In the genomic region with DNA sequence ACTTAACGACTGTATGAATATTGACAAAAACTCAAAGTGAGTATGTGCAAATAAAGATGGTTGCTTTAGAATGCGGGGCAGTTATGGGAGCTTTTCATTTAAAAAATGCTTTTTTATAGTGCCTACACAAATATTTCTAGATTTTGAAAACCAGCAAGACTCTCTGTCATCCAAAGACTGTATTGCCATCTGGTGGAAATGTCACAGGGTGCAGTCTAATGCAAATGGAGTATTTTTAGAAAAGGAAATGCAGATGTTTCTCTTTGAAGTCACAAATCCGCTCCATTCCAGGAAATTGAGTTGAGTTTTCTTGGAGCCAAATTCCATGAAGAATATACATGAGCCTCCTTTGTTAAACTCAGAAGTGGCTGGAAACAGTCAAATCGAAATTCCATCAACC, we compare ENCODE assay signal across 9 cellular contexts. TPM values are rescaled to one million over a fixed set of nuclear protein-coding genes. Genes with fewer than 3 reads are reported as not detected.
A peak's percentile ranks its signal among the peaks of the same experiment; 100 is the strongest.
DNase-seq lines count a peak whose midpoint lies in the region; ATAC-seq, FAIRE-seq and TF ChIP-seq lines count a peak whose summit lies in the region.
"Had no signal": no experiment of that assay in that cellular context is flagged by ENCODE, and none has a peak within 500 bp of the region (broad histone marks: within the 10 kb centered on the region; RNA-seq: fewer than 3 reads in every experiment).

No MANE protein-coding gene starts in this region.

- H3K27me3 ChIP-seq in small intestine (ENCODE audit: control insufficient read depth in 2 of 2, insufficient read depth in 2 of 2, low read length in 2 of 2): peaks cover 0 to 15% of the 10 kb centered on the region in 2 donors

- WGBS in small intestine, 3 donors: 22 to 27% (median 25%) methylated on average over 4 of the region's 4 CpGs

- intact Hi-C loops in activated B cell treated with CpG ODN at 0.5 μM for 24 hours (cut with micrococcal nuclease): loop anchor here (1.0 kb wide), 1 partner anchor 433 kb away; no protein-coding TSS in a partner anchor

- peaks cover 4% of the 10 kb centered on the region for H3K4me1 Mint-ChIP-seq in activated B cell treated with CpG ODN at 0.5 μM for 24 hours

- CTCF ChIA-PET in activated B cell treated with CpG ODN at 0.5 μM for 24 hours (lab: Charles Lee): interaction anchor here (1.2 to 1.9 kb wide), 3 partner anchors 321 to 434 kb away, joined by 3 to 5 read pairs (median 5); no protein-coding TSS in a partner anchor

- no peaks in the 10 kb centered on the region for H3K9me3 ChIP-seq in small intestine (ENCODE audit: control insufficient read depth, low read depth)

- peaks cover 20% of the 10 kb centered on the region for H3K27me3 Mint-ChIP-seq in activated B cell treated with CpG ODN at 0.5 μM for 24 hours

- no peaks in the 10 kb centered on the region for H3K9me3 Mint-ChIP-seq in activated B cell treated with CpG ODN at 0.5 μM for 24 hours
- H3K9me3 Mint-ChIP-seq: CD8-positive, alpha-beta memory T cell had no signal

- POLR2A ChIA-PET in activated B cell treated with CpG ODN at 0.5 μM for 24 hours (lab: Charles Lee): no interaction called here

- no peak overlapping the region for H3K27ac Mint-ChIP-seq in activated B cell treated with CpG ODN at 0.5 μM for 24 hours
- H3K27ac Mint-ChIP-seq: CD8-positive, alpha-beta memory T cell had no signal

- no peak for FAIRE-seq in small intestine (lab: Jason Lieb, UNC)

- no peak for TF ChIP-seq CTCF in activated B cell treated with CpG ODN at 0.5 μM for 24 hours (IDR thresholded peaks at IDR 0.05)

- H3K27ac ChIP-seq in small intestine (ENCODE audit: low read depth in 1 of 2, low read length in 1 of 2): no peak overlapping the region

- ATAC-seq in HG03354 (IDR thresholded peaks at IDR 0.05; ENCODE audit: poor library complexity, severe bottlenecking, unreplicated experiment) (peak; percentile 69), activated B cell treated with CpG ODN at 0.5 μM for 24 hours (ENCODE audit: low read depth) (peak; percentile 52), HG02623 (IDR thresholded peaks at IDR 0.05; ENCODE audit: unreplicated experiment) (no peak)

- peak; percentile 10 to 32 for DNase-seq in NCI-H2081 (lab: John Stamatoyannopoulos, UW)
- DNase-seq in NCI-H2081 treated with DMSO at 0.1 percent for 48 hours (lab: John Stamatoyannopoulos, UW): no peak
- no peak for DNase-seq in activated B cell treated with CpG ODN at 0.5 μM for 24 hours
- DNase-seq in foreskin melanocyte: peak; percentile 42
- DNase-seq in small intestine: peak; percentile 12
- DNase-seq in SKM-1 treated with dmso at 0.1 percent for 144 hours (lab: John Stamatoyannopoulos, UW; ENCODE audit: unreplicated experiment): no peak

- no peaks in the 10 kb centered on the region for H3K36me3 Mint-ChIP-seq in activated B cell treated with CpG ODN at 0.5 μM for 24 hours (ENCODE audit: low read depth)
- H3K36me3 Mint-ChIP-seq: CD8-positive, alpha-beta memory T cell had no signal

- no peak overlapping the region for H3K4me3 ChIP-seq in small intestine (ENCODE audit: low read depth in 1 of 2, low read length in 2 of 2)

- H3K4me1 ChIP-seq in small intestine (ENCODE audit: control insufficient read depth in 2 of 2, insufficient read depth in 1 of 2, low read depth in 1 of 2, low read length in 1 of 2): no peaks in the 10 kb centered on the region

- H3K36me3 ChIP-seq in small intestine (ENCODE audit: control insufficient read depth in 2 of 2, insufficient read depth in 2 of 2, low read length in 2 of 2): no peaks in the 10 kb centered on the region

- no peak overlapping the region for H3K4me3 Mint-ChIP-seq in activated B cell treated with CpG ODN at 0.5 μM for 24 hours
- H3K4me3 Mint-ChIP-seq: CD8-positive, alpha-beta memory T cell had no signal

RNA-seq across cellular contexts. Expression of gene C1QTNF9B, which starts 2.3 kb away (rescaled TPM):
- not detected in 2 replicates for total RNA-seq in activated B cell treated with CpG ODN at 0.5 μM for 24 hours
- under 1 TPM in 1 of 3 donors, not detected in 2; 0.19 TPM for polyA plus RNA-seq in small intestine
- total RNA-seq: CD8-positive, alpha-beta memory T cell had no signal
- polyA plus RNA-seq: CD8-positive, alpha-beta memory T cell had no signal

RNA-seq across cellular contexts. Expression of gene MIPEP, which starts 10.4 kb away (rescaled TPM):
- 19.7 and 19.9 TPM in 2 replicates for total RNA-seq in activated B cell treated with CpG ODN at 0.5 μM for 24 hours
- polyA plus RNA-seq in small intestine: 10 to 100 TPM; 10.3 to 19.7 (median 18.0) TPM

Comparison
In these comparisons a context has a peak if more than half of its experiments do, and no peak if none do; other contexts are left out.
1. DNase-seq: peak in NCI-H2081 (2 of 2), foreskin melanocyte (single experiment) and small intestine (single experiment); none in NCI-H2081 treated with DMSO at 0.1 percent for 48 hours (single experiment), activated B cell treated with CpG ODN at 0.5 μM for 24 hours (single experiment) and SKM-1 treated with dmso at 0.1 percent for 144 hours (single experiment).